ENCODE assay signal across 8 cellular contexts in the genomic region with DNA sequence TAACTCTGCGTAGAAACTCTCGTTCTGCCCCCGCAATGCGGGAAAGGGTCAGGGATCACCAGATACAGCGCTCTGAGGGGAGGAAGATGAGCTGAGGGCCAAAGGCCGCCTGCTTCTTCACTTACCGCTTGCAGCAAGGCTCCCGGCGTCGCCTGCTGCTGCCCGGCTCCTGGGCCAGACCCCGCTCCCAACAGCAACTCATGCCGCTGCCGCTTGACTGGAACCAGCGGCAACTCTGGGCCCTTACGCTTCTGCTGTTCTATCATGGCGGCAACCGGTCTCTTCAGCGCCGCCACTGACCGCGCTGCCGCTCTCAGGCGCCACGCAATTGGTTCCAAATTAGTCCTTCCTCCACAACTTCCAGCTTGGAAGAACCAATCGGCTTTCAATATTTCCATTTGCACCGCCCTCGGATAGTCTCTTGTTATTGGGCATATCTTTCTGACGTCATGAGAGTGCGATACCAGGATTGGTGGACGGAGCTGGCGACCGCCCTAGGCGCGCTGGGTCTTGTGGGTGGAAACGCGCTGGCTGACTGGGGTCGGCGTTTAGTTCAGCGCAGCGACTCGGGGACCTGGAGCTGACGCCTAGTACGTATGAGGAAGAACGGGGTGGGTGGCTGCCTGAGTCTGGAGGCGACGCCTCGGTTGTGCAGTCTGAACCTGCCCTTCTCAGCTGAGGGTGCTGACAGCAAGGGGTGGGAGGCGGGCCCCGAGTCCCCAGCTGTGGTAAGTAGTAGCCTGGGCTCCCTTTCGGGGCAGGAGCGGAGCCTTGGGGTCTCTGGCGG. TPM values are rescaled to one million over a fixed set of nuclear protein-coding genes. Genes with fewer than 3 reads are reported as not detected.
DNase-seq lines count a peak whose midpoint lies in the region; ATAC-seq, FAIRE-seq and TF ChIP-seq lines count a peak whose summit lies in the region.

A gene (minus strand): TSS at position 303 of the 787 bp plus-strand sequence. CDS start 37 bp downstream, at position 266.
A gene with protein sequence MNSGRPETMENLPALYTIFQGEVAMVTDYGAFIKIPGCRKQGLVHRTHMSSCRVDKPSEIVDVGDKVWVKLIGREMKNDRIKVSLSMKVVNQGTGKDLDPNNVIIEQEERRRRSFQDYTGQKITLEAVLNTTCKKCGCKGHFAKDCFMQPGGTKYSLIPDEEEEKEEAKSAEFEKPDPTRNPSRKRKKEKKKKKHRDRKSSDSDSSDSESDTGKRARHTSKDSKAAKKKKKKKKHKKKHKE (plus strand): TSS at position 547 of the 787 bp plus-strand sequence. CDS start 13,067 bp downstream, outside the sequence.

- TF ChIP-seq EP300 in tibial nerve (IDR thresholded peaks at IDR 0.05) = peak; percentile 42 to 85

- TF ChIP-seq CTCF in pancreas (IDR thresholded peaks at IDR 0.05) (no peak), tibial nerve (IDR thresholded peaks at IDR 0.05) (peak in 4 of 5 experiments; percentile 6 to 21 (median 16))

- H3K4me3 ChIP-seq in pancreas (peak within 1 kb of the TSS; percentile 79 to 99 (median 96)), tibial nerve (peak within 1 kb of the TSS; percentile 75 to 96 (median 84))

- peaks cover 0 to 10% (median 0%) of the 10 kb centered on the region in 3 donors for H3K36me3 ChIP-seq in pancreas
- H3K36me3 ChIP-seq in tibial nerve = peaks cover 0 to 28% (median 5%) of the 10 kb centered on the region in 3 donors

- H3K9me3 ChIP-seq in pancreas (no peaks in the 10 kb centered on the region), tibial nerve (no peaks in the 10 kb centered on the region)

- H3K27me3 ChIP-seq in pancreas = no peaks in the 10 kb centered on the region
- H3K27me3 ChIP-seq in tibial nerve = no peaks in the 10 kb centered on the region

- peak; percentile 98 for FAIRE-seq in pancreas (lab: Jason Lieb, UNC)

- DNase-seq in NCI-H1105 (lab: John Stamatoyannopoulos, UW) (peak; percentile 99), SKM-1 treated with dmso at 0.1 percent for 144 hours (lab: John Stamatoyannopoulos, UW; ENCODE audit: unreplicated experiment) (peak; percentile 98), Right ventricle myocardium inferior (ENCODE audit: missing footprints) (peak; percentile 96), pancreas (peak; percentile 86 to 96 (median 95)), tibial nerve (ENCODE audit: low spot score in 2 of 2) (peak; percentile 89 to 97)
- DNase-seq in activated naive CD8-positive, alpha-beta T cell treated with anti-CD3 and anti-CD28 coated beads, Interleukin-2, amount 50 U/mL, for 16 hours (ENCODE audit: low read depth, low spot score) = peak; percentile 91

- H3K4me1 ChIP-seq in pancreas (peaks cover 0 to 19% (median 6%) of the 10 kb centered on the region in 3 donors), tibial nerve (peaks cover 0 to 51% (median 20%) of the 10 kb centered on the region in 4 donors)

- peak; percentile 95 for ATAC-seq in HG02623 (IDR thresholded peaks at IDR 0.05; ENCODE audit: unreplicated experiment)
- ATAC-seq in Right ventricle myocardium inferior = peak; percentile 99
- ATAC-seq in pancreas = peak; percentile 98 to 99 (median 99)

- H3K27ac ChIP-seq in pancreas (peak within 1 kb of the TSS; percentile 70 to 82 (median 78)), tibial nerve (peak within 1 kb of the TSS; percentile 40 to 92 (median 90))

- intact Hi-C loops in Right ventricle myocardium inferior (cut with DNase I) = no loop called here
- intact Hi-C loops in pancreas (cut with DNase I) = no loop called here

- TF ChIP-seq POLR2A in GM10847 (IDR thresholded peaks at IDR 0.05; ENCODE audit: extremely low read depth, insufficient read length) (peak; percentile 86), tibial nerve (IDR thresholded peaks at IDR 0.05) (peak; percentile 66 to 74)

- 0 to 1% methylated on average over 53 of the region's 53 CpGs for WGBS in pancreas, 2 donors
- 0 to 1% methylated on average over 31 to 37 of the region's 53 CpGs for WGBS in tibial nerve, 2 donors

RNA-seq across cellular contexts. Expression of the first gene that starts in this region (rescaled TPM):
- total RNA-seq in Right ventricle myocardium inferior (19.0 TPM), pancreas (10 to 100 TPM in 5 of 6 donors, 1 to 10 TPM in 1; 9.4 to 17.3 (median 15.5) TPM), tibial nerve (10 to 100 TPM; 42.8 to 57.0 (median 48.4) TPM)
- 10 to 100 TPM in 1 of 2 donors, 1 to 10 TPM in 1; 8.7 to 20.5 TPM for polyA plus RNA-seq in pancreas

RNA-seq across cellular contexts. Expression of the second gene that starts in this region (rescaled TPM):
- total RNA-seq in Right ventricle myocardium inferior (10.4 TPM), pancreas (10 to 100 TPM in 1 of 6 donors, 1 to 10 TPM in 5; 5.6 to 11.4 (median 8.2) TPM), tibial nerve (10 to 100 TPM; 14.9 to 30.4 (median 26.5) TPM)
- 10 to 100 TPM; 11.1 to 20.3 TPM for polyA plus RNA-seq in pancreas

Comparison
In these comparisons a context has a peak if more than half of its experiments do, and no peak if none do; other contexts are left out.
1. Peak in every context shown above with its lines: DNase-seq, ATAC-seq, H3K4me3 ChIP-seq and H3K27ac ChIP-seq.
2. CTCF ChIP-seq: peak in tibial nerve (4 of 5); none in pancreas (0 of 4).